27 cellular contexts compared by ENCODE assay signal in genomic region chr7:158397885-158398284, GRCh38.
"Had no signal": no experiment of that assay in that cellular context is flagged by ENCODE, and none has a peak within 500 bp of the region (broad histone marks: within the 10 kb centered on the region; RNA-seq: fewer than 3 reads in every experiment).

No MANE protein-coding gene starts in this region.

- ATAC-seq: activated naive CD8-positive, alpha-beta T cell treated with anti-CD3 and anti-CD28 coated beads, Interleukin-2, amount 50 U/mL, for 24 hours had no signal

- H3K4me1 Mint-ChIP-seq: activated naive CD4-positive, alpha-beta T cell treated with anti-CD3 and anti-CD28 coated beads, Interleukin-2, amount 10 ng/mL, durations not matched to agents 7 days and 5 days; activated naive CD8-positive, alpha-beta T cell treated with anti-CD3 and anti-CD28 coated beads, Interleukin-2, amount 50 U/mL, for 24 hours; central memory CD8-positive, alpha-beta T cell had no signal

- H3K36me3 Mint-ChIP-seq: activated CD4-positive, alpha-beta memory T cell treated with anti-CD3 and anti-CD28 coated beads for 36 hours; activated naive CD4-positive, alpha-beta T cell treated with anti-CD3 and anti-CD28 coated beads, Interleukin-2, amount 10 ng/mL, durations not matched to agents 7 days and 5 days had no signal

- H3K27ac ChIP-seq: cardiac muscle cell, KMS-11, PC-9, SJCRH30, SK-N-MC had no signal

- H3K27me3 Mint-ChIP-seq: activated naive CD4-positive, alpha-beta T cell treated with anti-CD3 and anti-CD28 coated beads, Interleukin-2, amount 10 ng/mL, durations not matched to agents 7 days and 5 days; activated naive CD8-positive, alpha-beta T cell; activated naive CD8-positive, alpha-beta T cell treated with anti-CD3 and anti-CD28 coated beads, Interleukin-2, amount 50 U/mL, for 24 hours had no signal

- DNase-seq: activated CD4-positive, alpha-beta memory T cell treated with anti-CD3 and anti-CD28 coated beads for 36 hours; activated CD4-positive, alpha-beta T cell treated with anti-CD3 and anti-CD28 coated beads, Interleukin-2, amount 50 U/mL, for 1 hour; activated CD8-positive, alpha-beta memory T cell treated with anti-CD3 and anti-CD28 coated beads, Interleukin-2, amount 50 U/mL, for 4 hours; activated effector memory CD4-positive, alpha-beta T cell treated with Interleukin-2 at 50 U/mL for 16 hours; activated naive CD4-positive, alpha-beta T cell treated with anti-CD3 and anti-CD28 coated beads, Interleukin-2, amount 10 ng/mL, durations not matched to agents 7 days and 5 days; activated naive CD8-positive, alpha-beta T cell treated with anti-CD3 and anti-CD28 coated beads, Interleukin-2, amount 50 U/mL, for 24 hours; activated T-cell treated with anti-CD3 and anti-CD28 coated beads for 4 hours; activated T-cell treated with anti-CD3 and anti-CD28 coated beads, Interleukin-2, amount 50 U/mL, for 48 hours; anterior cingulate cortex; NCI-H1092 treated with DMSO at 0.1 percent for 48 hours; NCI-H146; NCI-H187; NCI-H2029 treated with DMSO at 0.1 percent for 48 hours; NCI-H510A; NCI-H526; NCI-H748 treated with DMSO at 0.1 percent for 48 hours; NK-92 treated with Interleukin-12 subunit alpha and Interleukin-12 subunit beta, amount 100 ng/mL, for 24 hours; PC-9; Right ventricle myocardium superior; SJCRH30; T1000 had no signal

- H3K4me1 ChIP-seq: SJCRH30 had no signal

- H3K36me3 ChIP-seq: cardiac muscle cell, SJCRH30 had no signal

- H3K27me3 ChIP-seq: cardiac muscle cell had no signal

- H3K4me3 ChIP-seq: cardiac muscle cell, PC-9, SJCRH30, SK-N-MC had no signal

- H3K4me3 Mint-ChIP-seq: activated CD4-positive, alpha-beta memory T cell treated with anti-CD3 and anti-CD28 coated beads for 36 hours; activated naive CD4-positive, alpha-beta T cell treated with anti-CD3 and anti-CD28 coated beads, Interleukin-2, amount 10 ng/mL, durations not matched to agents 7 days and 5 days; activated naive CD8-positive, alpha-beta T cell; activated naive CD8-positive, alpha-beta T cell treated with anti-CD3 and anti-CD28 coated beads, Interleukin-2, amount 50 U/mL, for 24 hours; brain; central memory CD8-positive, alpha-beta T cell had no signal

- H3K27ac Mint-ChIP-seq: activated CD4-positive, alpha-beta memory T cell treated with anti-CD3 and anti-CD28 coated beads for 36 hours; activated naive CD4-positive, alpha-beta T cell treated with anti-CD3 and anti-CD28 coated beads, Interleukin-2, amount 10 ng/mL, durations not matched to agents 7 days and 5 days; activated naive CD8-positive, alpha-beta T cell; activated naive CD8-positive, alpha-beta T cell treated with anti-CD3 and anti-CD28 coated beads, Interleukin-2, amount 50 U/mL, for 24 hours had no signal
